In the genomic region with DNA sequence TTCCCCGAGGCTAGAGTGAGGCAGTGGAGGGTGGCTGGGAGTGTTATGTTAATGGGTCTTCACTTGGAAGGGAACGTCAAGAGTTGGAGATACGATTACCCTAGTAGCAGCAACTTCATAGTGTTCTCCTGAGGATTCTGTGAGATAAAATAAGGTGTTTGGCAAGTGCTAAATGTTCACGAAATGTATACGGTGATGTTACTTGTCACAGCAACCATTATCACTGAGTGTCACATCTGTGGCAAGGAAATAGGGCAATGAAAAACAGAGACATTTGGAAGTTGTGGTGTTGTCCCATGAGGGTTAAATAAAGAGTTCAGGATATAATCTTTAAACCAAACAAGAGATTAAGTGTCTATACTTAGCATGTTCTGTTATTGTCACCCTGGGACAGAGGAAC, we compare ENCODE assay signal across 1 cellular context.
TF ChIP-seq lines count a peak whose summit lies in the region.

No MANE protein-coding gene starts in this region.

TF ChIP-seq in H1, 55 proteins besides CTCF, POLR2A, EP300 and RAD21 (continued from another document):
- TF ChIP-seq, protein P1, sequence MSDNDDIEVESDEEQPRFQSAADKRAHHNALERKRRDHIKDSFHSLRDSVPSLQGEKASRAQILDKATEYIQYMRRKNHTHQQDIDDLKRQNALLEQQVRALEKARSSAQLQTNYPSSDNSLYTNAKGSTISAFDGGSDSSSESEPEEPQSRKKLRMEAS (IDR thresholded peaks at IDR 0.05) = no peak
- no peak for TF ChIP-seq TAF1 (IDR thresholded peaks at IDR 0.05; ENCODE audit: low read depth, low read length)
- TF ChIP-seq HDAC2 (IDR thresholded peaks at IDR 0.05; ENCODE audit: borderline replicate concordance in 1 of 2, low read depth in 2 of 2, low read length in 2 of 2) = no peak
- TF ChIP-seq TBP (IDR thresholded peaks at IDR 0.05; ENCODE audit: low read depth, low read length) = no peak
- TF ChIP-seq RBBP5 (IDR thresholded peaks at IDR 0.05; ENCODE audit: borderline replicate concordance, low read depth, low read length) = no peak
- TF ChIP-seq SIX5 (IDR thresholded peaks at IDR 0.05; ENCODE audit: low read depth, low read length) = no peak
- TF ChIP-seq POLR2AphosphoS5 (IDR thresholded peaks at IDR 0.05; ENCODE audit: low read depth, low read length) = no peak
